In genomic region chr19:15971217-15971616, GRCh38 we compare ENCODE assay signal across 32 cellular contexts. TPM values are rescaled to one million over a fixed set of nuclear protein-coding genes. Genes with fewer than 3 reads are reported as not detected.
A peak's percentile ranks its signal among the peaks of the same experiment; 100 is the strongest.
DNase-seq lines count a peak whose midpoint lies in the region; ATAC-seq, FAIRE-seq and TF ChIP-seq lines count a peak whose summit lies in the region.
"Had no signal": no experiment of that assay in that cellular context is flagged by ENCODE, and none has a peak within 500 bp of the region (broad histone marks: within the 10 kb centered on the region; RNA-seq: fewer than 3 reads in every experiment).

No MANE protein-coding gene starts in this region.

- WGBS in GM12878 (ENCODE audit: insufficient coverage, insufficient replicate concordance, low lambda C conversion rate, missing lambda C conversion rate), result 0% methylated on average over 3 of the region's 3 CpGs
- no CpG with 5 or more reads among the region's 3 CpGs for WGBS in mesendoderm (ENCODE audit: extremely low coverage, insufficient coverage, low lambda C conversion rate)

- in situ Hi-C loops in GM12878 (cut with MboI), result no loop called here

- POLR2A ChIA-PET in GM12878 (lab: Charles Lee), result no interaction called here

- H3K9me3 ChIP-seq in GM12878 (replicated peaks; ENCODE audit: control insufficient read depth, insufficient read depth, low read length), result no peaks in the 10 kb centered on the region
- no peaks in the 10 kb centered on the region for H3K9me3 ChIP-seq in right atrium auricular region
- H3K9me3 ChIP-seq: colonic mucosa, esophagus squamous epithelium, gastrocnemius medialis, left ventricle myocardium inferior, pancreas had no signal

- no TSS peak for BruUV-seq in GM12878 (replicated peaks; lab: Mats Ljungman, UMichigan)

- H3K79me1 ChIP-seq in mesendoderm (ENCODE audit: low read length), result no peaks in the 10 kb centered on the region

- SMC1A ChIA-PET in GM12878 (lab: Charles Lee; ENCODE audit: uncharacterized antibody, unreplicated experiment), result no interaction called here

- H3K36me3 ChIP-seq in GM12878 (ENCODE audit: control insufficient read depth in 2 of 2, insufficient read depth in 2 of 2, low read length in 1 of 2) (no peaks in the 10 kb centered on the region), mesendoderm (ENCODE audit: control insufficient read depth, insufficient read depth, low read length) (no peaks in the 10 kb centered on the region), right atrium auricular region (no peaks in the 10 kb centered on the region)
- H3K36me3 ChIP-seq: BLaER1 treated with 17β-estradiol and CSF1 and Interleukin-3, amounts not matched to agents 10 nM and 100 nM; colonic mucosa; esophagus squamous epithelium; gastrocnemius medialis; left ventricle myocardium inferior; pancreas had no signal

- H3K4me3 ChIP-seq in GM12878, result no peak overlapping the region
- H3K4me3 ChIP-seq in mesendoderm (ENCODE audit: low read length), result no peak overlapping the region
- H3K4me3 ChIP-seq in right atrium auricular region, result no peak overlapping the region
- H3K4me3 ChIP-seq: BLaER1 treated with 17β-estradiol and CSF1 and Interleukin-3, amounts not matched to agents 10 nM and 100 nM; colonic mucosa; esophagus squamous epithelium; gastrocnemius medialis; GM23338; hepatocyte; left ventricle myocardium inferior; pancreas had no signal

- H2BK5ac ChIP-seq in mesendoderm (ENCODE audit: low read length), result no peak overlapping the region

- no peak overlapping the region for H2BK120ac ChIP-seq in mesendoderm (ENCODE audit: low read depth, low read length)

- CTCF ChIA-PET in GM12878 (lab: Yijun Ruan, JAX), result no interaction called here

- H4K5ac ChIP-seq in mesendoderm (ENCODE audit: low read length), result no peak overlapping the region

- no peak for TF ChIP-seq POLR2A in GM12878 (IDR thresholded peaks at IDR 0.05; ENCODE audit: low read depth, low read length)

- no peak overlapping the region for H2AFZ ChIP-seq in GM12878 (ENCODE audit: control insufficient read depth, low read depth, low read length)
- H2AFZ ChIP-seq: GM23338, hepatocyte had no signal

- DNase-seq in NAMALWA (ENCODE audit: low spot score) (peak; percentile 34), GM12878 (ENCODE audit: low read depth, low spot score) (no peak), mesendoderm (no peak), EL (no peak), SK-N-DZ (ENCODE audit: low spot score) (no peak), right atrium auricular region (ENCODE audit: low spot score) (no peak)
- DNase-seq: activated CD4-positive, alpha-beta T cell treated with anti-CD3 and anti-CD28 coated beads, Interleukin-2, amount 50 U/mL, for 1 hour; activated naive CD4-positive, alpha-beta T cell treated with anti-CD3 and anti-CD28 coated beads, Interleukin-2, amount 50 U/mL, for 16 hours; amygdala; colonic mucosa; effector memory CD8-positive, alpha-beta T cell; esophagus squamous epithelium; gastrocnemius medialis; left ventricle myocardium inferior; NCI-H1417 treated with DMSO at 0.1 percent for 48 hours; NCI-H446; nephron progenitor cell; pancreas; stimulated activated CD4-positive, alpha-beta T cell treated with anti-CD3 and anti-CD28 coated beads, Interleukin-12 subunit alpha, Interleukin-12 subunit beta, amount 100 ng/mL, for 4 hours had no signal

- peak; percentile 81 for FAIRE-seq in GM12878 (lab: Jason Lieb, UNC)
- FAIRE-seq: bronchial epithelial cell, pancreas had no signal

- no peak overlapping the region for H3K27ac ChIP-seq in 22Rv1
- H3K27ac ChIP-seq in GM12878 (ENCODE audit: control insufficient read depth, insufficient read depth), result no peak overlapping the region
- no peak overlapping the region for H3K27ac ChIP-seq in mesendoderm (ENCODE audit: low read depth, low read length)
- no peak overlapping the region for H3K27ac ChIP-seq in right atrium auricular region
- H3K27ac ChIP-seq: BLaER1 treated with 17β-estradiol and CSF1 and Interleukin-3, amounts not matched to agents 10 nM and 100 nM; colonic mucosa; esophagus squamous epithelium; gastrocnemius medialis; hepatocyte; KMS-11; left ventricle myocardium inferior; pancreas had no signal

- no peak overlapping the region for H4K8ac ChIP-seq in mesendoderm (ENCODE audit: low read depth, low read length)

- H3K79me2 ChIP-seq in GM12878 (ENCODE audit: control insufficient read depth, insufficient read depth, low read length) (no peaks in the 10 kb centered on the region), mesendoderm (ENCODE audit: control insufficient read depth, insufficient read depth, low read length) (no peaks in the 10 kb centered on the region)
- H3K79me2 ChIP-seq: hepatocyte had no signal

- no peak overlapping the region for H3K18ac ChIP-seq in mesendoderm (ENCODE audit: low read length)

- H2AK5ac ChIP-seq in mesendoderm (ENCODE audit: low read length), result no peak overlapping the region

- no peak overlapping the region for H2BK15ac ChIP-seq in mesendoderm (replicated peaks; ENCODE audit: low read depth)

- no peak overlapping the region for H3K4ac ChIP-seq in mesendoderm (ENCODE audit: low read depth, low read length)

- TF ChIP-seq CTCF in 22Rv1 (IDR thresholded peaks at IDR 0.05) (0 out of 2 replicates have a peak, but pooled peaks have one; percentile 10), GM12874 (IDR thresholded peaks at IDR 0.05; ENCODE audit: insufficient read depth, low read depth, low read length) (0 out of 2 replicates have a peak, but pooled peaks have one; percentile 15), GM12878 (IDR thresholded peaks at IDR 0.05 in 2 of 3, conservative IDR thresholded peaks at IDR 0.05 in 1 of 3; ENCODE audit: control insufficient read depth in 2 of 3, extremely low read depth in 1 of 3, insufficient read depth in 1 of 3, low read depth in 3 of 3, low read length in 3 of 3) (peak in 2 of 3 experiments; percentile 9 to 39; a peak in 1 of 6 replicates), right atrium auricular region (IDR thresholded peaks at IDR 0.05) (no peak)

- peak; percentile 20; the same call in 1 of the 2 replicates for TF ChIP-seq RAD21 in GM12878 (IDR thresholded peaks at IDR 0.05; ENCODE audit: insufficient read depth, low read depth, low read length)

- H4K20me1 ChIP-seq in GM12878 (ENCODE audit: control insufficient read depth, insufficient read depth), result no peaks in the 10 kb centered on the region
- H4K20me1 ChIP-seq: BLaER1 treated with 17β-estradiol and CSF1 and Interleukin-3, amounts not matched to agents 10 nM and 100 nM had no signal

- intact Hi-C loops in GM12878 (cut with micrococcal nuclease; ENCODE audit: unreplicated experiment), result no loop called here

- TF ChIP-seq EP300 in GM12878 (IDR thresholded peaks at IDR 0.05; ENCODE audit: borderline replicate concordance in 1 of 2, control insufficient read depth in 1 of 2, low read depth in 2 of 2, low read length in 2 of 2), result no peak

- no peak overlapping the region for H3K4me2 ChIP-seq in GM12878 (ENCODE audit: control insufficient read depth, insufficient read depth)
- H3K4me2 ChIP-seq in mesendoderm (ENCODE audit: low read length), result no peak overlapping the region
- H3K4me2 ChIP-seq: BLaER1 treated with 17β-estradiol and CSF1 and Interleukin-3, amounts not matched to agents 10 nM and 100 nM; GM23338; hepatocyte; KMS-11 had no signal

- H3K27me3 ChIP-seq in GM12878 (replicated peaks in 1 of 2; ENCODE audit: control insufficient read depth in 2 of 2, insufficient read depth in 2 of 2, low read length in 1 of 2) (no peaks in the 10 kb centered on the region), mesendoderm (ENCODE audit: insufficient read depth, low read length, poor library complexity) (no peaks in the 10 kb centered on the region), right atrium auricular region (no peaks in the 10 kb centered on the region)
- H3K27me3 ChIP-seq: BLaER1 treated with 17β-estradiol and CSF1 and Interleukin-3, amounts not matched to agents 10 nM and 100 nM; colonic mucosa; gastrocnemius medialis; hepatocyte; pancreas had no signal

- no peak for ATAC-seq in GM12878
- ATAC-seq: effector memory CD8-positive, alpha-beta T cell; gastrocnemius medialis; GM23338; pancreas had no signal

- H3K9ac ChIP-seq in GM12878 (ENCODE audit: control insufficient read depth, insufficient read depth, low read length) (no peak overlapping the region), mesendoderm (ENCODE audit: low read length) (no peak overlapping the region)
- H3K9ac ChIP-seq: BLaER1 treated with 17β-estradiol and CSF1 and Interleukin-3, amounts not matched to agents 10 nM and 100 nM; KMS-11 had no signal

- H3K56ac ChIP-seq in mesendoderm (ENCODE audit: low read length), result no peak overlapping the region

- H3K23ac ChIP-seq in mesendoderm (ENCODE audit: low read length), result no peak overlapping the region

- RAD21 ChIA-PET in GM12878 (lab: Charles Lee; ENCODE audit: unreplicated experiment), result no interaction called here

- H3K4me1 ChIP-seq in GM12878 (ENCODE audit: control insufficient read depth, insufficient read depth, low read length), result no peaks in the 10 kb centered on the region
- no peaks in the 10 kb centered on the region for H3K4me1 ChIP-seq in mesendoderm (ENCODE audit: control insufficient read depth, low read depth, low read length)
- no peaks in the 10 kb centered on the region for H3K4me1 ChIP-seq in right atrium auricular region
- H3K4me1 ChIP-seq: colonic mucosa, esophagus squamous epithelium, gastrocnemius medialis, left ventricle myocardium inferior, pancreas had no signal

RNA-seq across cellular contexts. Expression of gene OR10H4, which starts 22.4 kb away (rescaled TPM):
- not detected in 2 replicates for total RNA-seq in GM12878 (2013; cell fraction: nucleolus; rRNA removed)
- total RNA-seq in GM12878 (2014; rRNA removed), result not detected in 2 replicates
- not detected in 2 replicates for total RNA-seq in GM12878 (2014; rRNA removed; fragmentation: Illumina TruSeq; extraction: Trizol)
- not detected in 2 replicates for total RNA-seq in GM12878 (2021)
- polyA plus RNA-seq in GM12878 (2011; ENCODE audit: low read depth), result not detected
- not detected in 2 replicates for polyA plus RNA-seq in GM12878 (2011; rRNA removed)
- not detected in 2 replicates for polyA plus RNA-seq in GM12878 (2011; cell fraction: cytosol; rRNA removed)
- polyA plus RNA-seq in GM12878 (2011; cell fraction: nucleus; rRNA removed), result not detected in 2 replicates
- polyA plus RNA-seq in GM12878 (2012), result not detected in 2 replicates
- polyA plus RNA-seq in GM12878 (2014; fragmentation: Illumina TruSeq; extraction: Trizol), result not detected in 2 replicates
- polyA plus RNA-seq in GM12878 (2014; fragmentation: Nextera tagmentation; extraction: Ambion mirVana), result not detected
- not detected in 2 replicates for polyA plus RNA-seq in GM12878 (2014; rRNA removed)
- polyA plus RNA-seq in GM12878 (2016; fragmentation: Nextera tagmentation; extraction: Ambion mirVana), result not detected
- polyA minus RNA-seq in GM12878 (2011; rRNA and poly(A)+ RNA removed), result not detected in 2 replicates
- polyA minus RNA-seq in GM12878 (2011; cell fraction: cytosol; rRNA and poly(A)+ RNA removed), result not detected in 2 replicates
- polyA minus RNA-seq in GM12878 (2011; cell fraction: nucleus; rRNA and poly(A)+ RNA removed), result not detected in 2 replicates
- polyA plus RNA-seq in mesendoderm (2013, experiment 1 of 2), result not detected
- polyA plus RNA-seq in mesendoderm (2013, experiment 2 of 2), result not detected
- polyA plus RNA-seq in SK-N-DZ (2014; cell fraction: cytosol; rRNA removed), result not detected in 2 replicates
- not detected in 2 replicates for polyA plus RNA-seq in SK-N-DZ (2014; cell fraction: nucleus; rRNA removed)
- total RNA-seq in right atrium auricular region, result not detected
- total RNA-seq: activated T-helper 1 cell treated with anti-CD3 and anti-CD28 coated beads, Interleukin-12 subunit alpha, Interleukin-12 subunit beta, Interleukin-2, Interleukin-4 antibody, amounts not matched to agents 30 ng/mL and 10 ng/mL and 1 ng/mL, durations not matched to agents 14 hours and 24 hours and 36 hours; bronchial epithelial cell; colonic mucosa; Daoy; esophagus squamous epithelium; gastrocnemius medialis; GM23338; hepatocyte; HT1080; left ventricle myocardium inferior; mononuclear cell; pancreas; SK-MEL-5 had no signal
- polyA plus RNA-seq: GM23338, hepatocyte, pancreas, thymus had no signal

RNA-seq across cellular contexts. Expression of gene CYP4F11, which starts 36.9 kb away (rescaled TPM):
- total RNA-seq in GM12878 (2013; cell fraction: nucleolus; rRNA removed), result not detected in 2 replicates
- total RNA-seq in GM12878 (2014; rRNA removed), result not detected in 2 replicates
- total RNA-seq in GM12878 (2014; rRNA removed; fragmentation: Illumina TruSeq; extraction: Trizol), result not detected in 2 replicates
- total RNA-seq in GM12878 (2021), result 0.08 TPM in 1 of 2 replicates, not detected in the other
- polyA plus RNA-seq in GM12878 (2011; ENCODE audit: low read depth), result not detected
- polyA plus RNA-seq in GM12878 (2011; rRNA removed), result not detected in 2 replicates
- not detected in 2 replicates for polyA plus RNA-seq in GM12878 (2011; cell fraction: cytosol; rRNA removed)
- polyA plus RNA-seq in GM12878 (2011; cell fraction: nucleus; rRNA removed), result not detected in 2 replicates
- polyA plus RNA-seq in GM12878 (2012), result not detected in 2 replicates
- not detected in 2 replicates for polyA plus RNA-seq in GM12878 (2014; fragmentation: Illumina TruSeq; extraction: Trizol)
- polyA plus RNA-seq in GM12878 (2014; fragmentation: Nextera tagmentation; extraction: Ambion mirVana), result not detected
- polyA plus RNA-seq in GM12878 (2014; rRNA removed), result not detected in 2 replicates
- polyA plus RNA-seq in GM12878 (2016; fragmentation: Nextera tagmentation; extraction: Ambion mirVana), result not detected
- not detected in 2 replicates for polyA minus RNA-seq in GM12878 (2011; rRNA and poly(A)+ RNA removed)
- polyA minus RNA-seq in GM12878 (2011; cell fraction: cytosol; rRNA and poly(A)+ RNA removed), result not detected in 2 replicates
- not detected in 2 replicates for polyA minus RNA-seq in GM12878 (2011; cell fraction: nucleus; rRNA and poly(A)+ RNA removed)
- 0.01 TPM for polyA plus RNA-seq in mesendoderm (2013, experiment 1 of 2)
- 0.03 TPM for polyA plus RNA-seq in mesendoderm (2013, experiment 2 of 2)
- not detected in 2 replicates for polyA plus RNA-seq in SK-N-DZ (2014; cell fraction: cytosol; rRNA removed)
- polyA plus RNA-seq in SK-N-DZ (2014; cell fraction: nucleus; rRNA removed), result not detected in 2 replicates
- under 1 TPM in 1 of 2 donors, not detected in 1; 0.39 TPM for total RNA-seq in right atrium auricular region
- total RNA-seq: activated T-helper 1 cell treated with anti-CD3 and anti-CD28 coated beads, Interleukin-12 subunit alpha, Interleukin-12 subunit beta, Interleukin-2, Interleukin-4 antibody, amounts not matched to agents 30 ng/mL and 10 ng/mL and 1 ng/mL, durations not matched to agents 14 hours and 24 hours and 36 hours; GM23338; hepatocyte; mononuclear cell had no signal
- polyA plus RNA-seq: GM23338, hepatocyte had no signal

Comparison
In these comparisons a context has a peak if more than half of its experiments do, and no peak if none do; other contexts are left out.
1. CTCF ChIP-seq: peak in 22Rv1 (single experiment), GM12874 (single experiment) and GM12878 (2 of 3); none in right atrium auricular region (0 of 2).